In the genomic region with DNA sequence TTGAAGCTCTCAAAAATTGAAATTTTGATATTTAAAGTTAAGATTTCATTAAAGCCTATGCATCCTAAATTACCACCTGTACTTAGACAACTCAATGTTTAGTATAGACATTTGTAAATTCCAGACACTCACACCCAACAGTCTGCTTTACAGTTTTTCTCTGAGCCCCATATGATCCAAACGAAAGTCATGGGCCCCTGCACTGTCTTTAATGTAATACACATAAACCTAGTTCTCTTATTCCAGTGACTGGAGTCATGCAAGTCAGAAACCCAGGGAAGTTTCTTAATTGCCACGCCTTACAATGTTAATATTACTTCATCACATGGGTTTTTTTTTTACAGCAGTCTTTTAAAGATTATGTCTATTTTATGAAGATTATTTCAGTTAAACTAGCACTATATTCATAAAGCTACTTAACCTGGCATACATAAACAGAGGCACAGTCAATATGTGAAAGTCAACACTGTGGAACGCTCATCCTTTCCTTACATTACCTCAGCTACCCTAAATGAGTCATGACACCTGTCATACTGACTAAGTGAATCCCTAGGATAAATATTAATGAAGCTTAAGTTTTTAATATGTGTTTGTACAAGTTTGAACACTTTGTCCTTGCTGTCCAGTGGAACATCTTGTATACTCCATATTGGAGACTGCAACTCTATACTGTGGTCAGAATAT, we compare ENCODE assay signal across 12 cellular contexts.
A peak's percentile ranks its signal among the peaks of the same experiment; 100 is the strongest.
DNase-seq lines count a peak whose midpoint lies in the region; ATAC-seq lines count a peak whose summit lies in the region.
"Had no signal": no experiment of that assay in that cellular context is flagged by ENCODE, and none has a peak within 500 bp of the region (broad histone marks: within the 10 kb centered on the region; RNA-seq: fewer than 3 reads in every experiment).

No MANE protein-coding gene starts in this region.

- H2AK5ac ChIP-seq in trophoblast cell (ENCODE audit: low read length): no peak overlapping the region

- H3K9ac ChIP-seq in trophoblast cell (ENCODE audit: low read length): no peak overlapping the region

- H4K8ac ChIP-seq in trophoblast cell (ENCODE audit: low read depth, low read length): no peak overlapping the region

- no peak overlapping the region for H4K12ac ChIP-seq in trophoblast cell (ENCODE audit: low read depth, low read length)

- DNase-seq in activated CD4-positive, CD25-positive, alpha-beta regulatory T cell (lab: John Stamatoyannopoulos, UW): no peak
- peak; percentile 23 to 63 for DNase-seq in trophoblast cell
- DNase-seq in NCI-H1694 (lab: John Stamatoyannopoulos, UW): no peak
- DNase-seq in hepatic stellate cell (ENCODE audit: low spot score): no peak
- DNase-seq in activated CD4-positive, alpha-beta T cell treated with anti-CD3 and anti-CD28 coated beads for 1 hour: no peak
- DNase-seq: 8988T; effector memory CD8-positive, alpha-beta T cell; Right ventricle myocardium superior had no signal

- no peak overlapping the region for H3K18ac ChIP-seq in trophoblast cell (ENCODE audit: low read length)

- no peak overlapping the region for H2AFZ ChIP-seq in trophoblast cell (ENCODE audit: insufficient read depth, low read length, poor library complexity)

- no peak overlapping the region for H2BK5ac ChIP-seq in trophoblast cell (ENCODE audit: low read depth, low read length, poor library complexity)

- peak; percentile 79 to 86 for ATAC-seq in activated CD4-positive, CD25-positive, alpha-beta regulatory T cell treated with anti-CD3 and anti-CD28 coated beads, Interleukin-2, amount 50 U/mL, for 24 hours
- ATAC-seq in HG02678 (IDR thresholded peaks at IDR 0.05; ENCODE audit: unreplicated experiment) (peak; percentile 58), HG03575 (IDR thresholded peaks at IDR 0.05; ENCODE audit: extremely low read depth, insufficient number of reproducible peaks, low FRiP score, unreplicated experiment) (peak; percentile 71)
- ATAC-seq: effector memory CD8-positive, alpha-beta T cell; WTC11 had no signal

- H3K36me3 ChIP-seq in trophoblast cell (ENCODE audit: control insufficient read depth in 1 of 2, insufficient read depth in 2 of 2, low read length in 2 of 2): no peaks in the 10 kb centered on the region

- no peak overlapping the region for H2BK120ac ChIP-seq in trophoblast cell (ENCODE audit: insufficient read depth, low read length, poor library complexity)

- no peaks in the 10 kb centered on the region for H3K4me1 ChIP-seq in trophoblast cell (ENCODE audit: control insufficient read depth in 1 of 2, insufficient read depth in 2 of 2, low read length in 2 of 2)

- no CpG with 5 or more reads among the region's 3 CpGs for WGBS in trophoblast cell (ENCODE audit: extremely low coverage, insufficient coverage, insufficient read length)

- no peak overlapping the region for H2BK12ac ChIP-seq in trophoblast cell (ENCODE audit: low read length)

- no peak overlapping the region for H3K27ac ChIP-seq in trophoblast cell (ENCODE audit: low read depth, low read length)

- no peak overlapping the region for H4K91ac ChIP-seq in trophoblast cell (ENCODE audit: low read depth, low read length)

- H3K14ac ChIP-seq in trophoblast cell (ENCODE audit: low read length): no peak overlapping the region

- H3K4me2 ChIP-seq in trophoblast cell (ENCODE audit: low read length): no peak overlapping the region

- no peaks in the 10 kb centered on the region for H3K79me1 ChIP-seq in trophoblast cell (ENCODE audit: low read length)

- no peaks in the 10 kb centered on the region for H3K79me2 ChIP-seq in trophoblast cell (ENCODE audit: control insufficient read depth, insufficient read depth, low read length, poor library complexity)

- no peak overlapping the region for H3K4me3 ChIP-seq in trophoblast cell (ENCODE audit: low read depth, low read length)

- no peak overlapping the region for H3K4ac ChIP-seq in trophoblast cell (ENCODE audit: low read depth, low read length)

- H3K9me3 ChIP-seq in trophoblast cell (ENCODE audit: insufficient read depth, low read depth, low read length): no peaks in the 10 kb centered on the region

- H3K23ac ChIP-seq in trophoblast cell (ENCODE audit: low read length): no peak overlapping the region

- no peaks in the 10 kb centered on the region for H3K27me3 ChIP-seq in trophoblast cell (ENCODE audit: insufficient read depth, low read length)

Comparison
In these comparisons a context has a peak if more than half of its experiments do, and no peak if none do; other contexts are left out.
1. DNase-seq: peak in trophoblast cell (2 of 2); none in activated CD4-positive, CD25-positive, alpha-beta regulatory T cell (0 of 4), NCI-H1694 (single experiment), hepatic stellate cell (single experiment) and activated CD4-positive, alpha-beta T cell treated with anti-CD3 and anti-CD28 coated beads for 1 hour (single experiment).
2. Peak in every context shown above with its lines, with median percentiles within 50 percentile points of each other: ATAC-seq.